ENCODE assay signal across 36 cellular contexts in genomic region chrX:31331928-31332327, GRCh38.
DNase-seq lines count a peak whose midpoint lies in the region; ATAC-seq, FAIRE-seq and TF ChIP-seq lines count a peak whose summit lies in the region.
"Had no signal": no experiment of that assay in that cellular context is flagged by ENCODE, and none has a peak within 500 bp of the region (broad histone marks: within the 10 kb centered on the region; RNA-seq: fewer than 3 reads in every experiment).

No MANE protein-coding gene starts in this region.

- WGBS in SK-N-SH (ENCODE audit: low lambda C conversion rate) = 30% methylated on average over 5 of the region's 5 CpGs

- H3K36me3 ChIP-seq in SK-N-SH (replicated peaks in 1 of 2; ENCODE audit: control insufficient read depth in 1 of 2, insufficient read depth in 2 of 2, low read length in 1 of 2) (no peaks in the 10 kb centered on the region), bronchial epithelial cell (ENCODE audit: control insufficient read depth, insufficient read depth, low read length) (no peaks in the 10 kb centered on the region)
- H3K36me3 ChIP-seq: cardiac muscle cell, colonic mucosa, lower lobe of right lung had no signal

- no peaks in the 10 kb centered on the region for H4K20me1 ChIP-seq in SK-N-SH (ENCODE audit: insufficient read depth)

- TF ChIP-seq RAD21 in SK-N-SH (IDR thresholded peaks at IDR 0.05; ENCODE audit: low read length) = no peak

- peaks cover 0 to 3% of the 10 kb centered on the region in 2 experiments; a peak in 1 of 4 replicates for H3K4me1 ChIP-seq in SK-N-SH (ENCODE audit: control insufficient read depth in 1 of 2, insufficient read depth in 2 of 2, low read depth in 1 of 2, low read length in 1 of 2)
- H3K4me1 ChIP-seq: colonic mucosa, lower lobe of right lung had no signal

- H3K4me2 ChIP-seq in SK-N-SH = no peak overlapping the region

- H3K4me1 Mint-ChIP-seq in osteocyte (ENCODE audit: unreplicated experiment) = peaks cover 64% of the 10 kb centered on the region
- H3K4me1 Mint-ChIP-seq: activated CD4-positive, alpha-beta T cell treated with anti-CD3 and anti-CD28 coated beads for 36 hours; activated naive CD4-positive, alpha-beta T cell treated with anti-CD3 and anti-CD28 coated beads, Interleukin-2, amount 50 U/mL, for 24 hours; activated T-helper 17 cell treated with anti-CD3 and anti-CD28 coated beads, Interleukin-2, amount 50 U/mL, for 72 hours; CD4-positive, alpha-beta memory T cell; H9; stimulated activated naive B cell treated with anti-CD40 and anti-IgM and Interleukin-4, amounts not matched to agents 10 μg/mL and 1 μg/mL and 100 μg/mL, for 72 hours had no signal

- no peak overlapping the region for H3K4me3 Mint-ChIP-seq in osteocyte (ENCODE audit: unreplicated experiment)
- H3K4me3 Mint-ChIP-seq: activated CD4-positive, alpha-beta T cell treated with anti-CD3 and anti-CD28 coated beads for 36 hours; activated CD8-positive, alpha-beta T cell treated with anti-CD3 and anti-CD28 coated beads, Interleukin-2, amount 10 ng/mL, durations not matched to agents 7 days and 5 days; activated naive CD4-positive, alpha-beta T cell treated with anti-CD3 and anti-CD28 coated beads, Interleukin-2, amount 50 U/mL, for 24 hours; activated T-helper 17 cell treated with anti-CD3 and anti-CD28 coated beads, Interleukin-2, amount 50 U/mL, for 72 hours; CD4-positive, alpha-beta memory T cell; H9; natural killer cell treated with Interleukin-12 subunit alpha and Interleukin-12 subunit beta and Interleukin-15 and Interleukin-18, amount 100 ng/mL, for 72 hours; stimulated activated naive B cell treated with anti-CD40 and anti-IgM and Interleukin-4, amounts not matched to agents 10 μg/mL and 1 μg/mL and 100 μg/mL, for 72 hours had no signal

- no peaks in the 10 kb centered on the region for H3K9me2 ChIP-seq in SK-N-SH

- peak; percentile 22 for DNase-seq in SK-N-SH
- peak; percentile 55 for DNase-seq in M059J (ENCODE audit: low read depth)
- peak; percentile 63 for DNase-seq in bronchial epithelial cell (ENCODE audit: low read depth)
- no peak for DNase-seq in osteocyte (ENCODE audit: extremely low spot score, unreplicated experiment)
- no peak for DNase-seq in kidney glomerular epithelial cell (lab: John Stamatoyannopoulos, UW)
- DNase-seq in head of caudate nucleus = no peak
- no peak for DNase-seq in GM12892 (ENCODE audit: insufficient read length)
- DNase-seq: activated CD4-positive, alpha-beta T cell treated with anti-CD3 and anti-CD28 coated beads for 36 hours; activated CD8-positive, alpha-beta T cell treated with anti-CD3 and anti-CD28 coated beads, Interleukin-2, amount 10 ng/mL, durations not matched to agents 7 days and 5 days; amygdala; CD4-positive, alpha-beta memory T cell; colonic mucosa; effector CD8-positive, alpha-beta T cell; H9; Karpas-422; lower lobe of right lung; mucosa of descending colon; MV-4-11; NCI-H1694; NCI-H510A; NK-92 treated with Interleukin-12 subunit alpha and Interleukin-12 subunit beta, amount 100 ng/mL, for 24 hours; PC-3; SHP77; stimulated activated naive B cell treated with anti-CD40 and anti-IgM and Interleukin-4, amounts not matched to agents 10 μg/mL and 1 μg/mL and 100 μg/mL, for 72 hours; substantia nigra; T-helper 9 cell; trophoblast cell had no signal

- FAIRE-seq in bronchial epithelial cell (lab: Jason Lieb, UNC) (no peak), GM12892 (lab: Jason Lieb, UNC) (no peak)
- FAIRE-seq: D721Med, GM18507, islet of Langerhans had no signal

- TF ChIP-seq CTCF in SK-N-SH (IDR thresholded peaks at IDR 0.05) (no peak), bronchial epithelial cell (IDR thresholded peaks at IDR 0.05; ENCODE audit: insufficient read depth, low read length, severe bottlenecking) (no peak), osteocyte (IDR thresholded peaks at IDR 0.05) (no peak)

- H3K27ac Mint-ChIP-seq in osteocyte (ENCODE audit: unreplicated experiment) = peak overlapping the region; percentile 75
- H3K27ac Mint-ChIP-seq: activated CD4-positive, alpha-beta T cell treated with anti-CD3 and anti-CD28 coated beads for 36 hours; activated CD8-positive, alpha-beta T cell treated with anti-CD3 and anti-CD28 coated beads, Interleukin-2, amount 10 ng/mL, durations not matched to agents 7 days and 5 days; activated naive CD4-positive, alpha-beta T cell treated with anti-CD3 and anti-CD28 coated beads, Interleukin-2, amount 50 U/mL, for 24 hours; activated T-helper 17 cell treated with anti-CD3 and anti-CD28 coated beads, Interleukin-2, amount 50 U/mL, for 72 hours; CD4-positive, alpha-beta memory T cell; H9; natural killer cell treated with Interleukin-12 subunit alpha and Interleukin-12 subunit beta and Interleukin-15 and Interleukin-18, amount 100 ng/mL, for 72 hours; stimulated activated naive B cell treated with anti-CD40 and anti-IgM and Interleukin-4, amounts not matched to agents 10 μg/mL and 1 μg/mL and 100 μg/mL, for 72 hours had no signal

- no peak overlapping the region for H2AFZ ChIP-seq in SK-N-SH (ENCODE audit: low read depth)

- H3K27me3 ChIP-seq in SK-N-SH (ENCODE audit: insufficient read depth) (no peaks in the 10 kb centered on the region), bronchial epithelial cell (ENCODE audit: control insufficient read depth, insufficient read depth, low read length) (no peaks in the 10 kb centered on the region)
- H3K27me3 ChIP-seq: cardiac muscle cell, colonic mucosa had no signal

- H3K36me3 Mint-ChIP-seq in osteocyte (ENCODE audit: unreplicated experiment) = peaks cover 2% of the 10 kb centered on the region
- H3K36me3 Mint-ChIP-seq: activated naive CD4-positive, alpha-beta T cell treated with anti-CD3 and anti-CD28 coated beads, Interleukin-2, amount 50 U/mL, for 24 hours; CD4-positive, alpha-beta memory T cell; natural killer cell treated with Interleukin-12 subunit alpha and Interleukin-12 subunit beta and Interleukin-15 and Interleukin-18, amount 100 ng/mL, for 72 hours; stimulated activated naive B cell treated with anti-CD40 and anti-IgM and Interleukin-4, amounts not matched to agents 10 μg/mL and 1 μg/mL and 100 μg/mL, for 72 hours had no signal

- no peaks in the 10 kb centered on the region for H3K9me3 ChIP-seq in SK-N-SH
- H3K9me3 ChIP-seq: colonic mucosa, lower lobe of right lung, mucosa of descending colon had no signal

- no peak for TF ChIP-seq EP300 in SK-N-SH (IDR thresholded peaks at IDR 0.05; ENCODE audit: borderline replicate concordance in 1 of 2, low read depth in 1 of 2, low read length in 1 of 2)

- POLR2A ChIA-PET in SK-N-SH (lab: Yijun Ruan, JAX) = no interaction called here

- H3F3A ChIP-seq in SK-N-SH (replicated peaks; ENCODE audit: insufficient read depth) = peaks cover 10% of the 10 kb centered on the region

- CTCF ChIA-PET in SK-N-SH (lab: Yijun Ruan, JAX) = no interaction called here

- peak overlapping the region in 1 of 2 experiments; percentile 83; a peak in 1 of 4 replicates for H3K27ac ChIP-seq in SK-N-SH (ENCODE audit: low read depth in 2 of 2, low read length in 1 of 2)
- H3K27ac ChIP-seq: cardiac muscle cell, colonic mucosa, lower lobe of right lung, skin epidermis had no signal

- H3K27me3 Mint-ChIP-seq in osteocyte (ENCODE audit: unreplicated experiment) = no peaks in the 10 kb centered on the region
- H3K27me3 Mint-ChIP-seq: activated CD4-positive, alpha-beta T cell treated with anti-CD3 and anti-CD28 coated beads for 36 hours; activated naive CD4-positive, alpha-beta T cell treated with anti-CD3 and anti-CD28 coated beads, Interleukin-2, amount 50 U/mL, for 24 hours; activated T-helper 17 cell treated with anti-CD3 and anti-CD28 coated beads, Interleukin-2, amount 50 U/mL, for 72 hours; stimulated activated naive B cell treated with anti-CD40 and anti-IgM and Interleukin-4, amounts not matched to agents 10 μg/mL and 1 μg/mL and 100 μg/mL, for 72 hours had no signal

- TF ChIP-seq POLR2A in GM12892 (IDR thresholded peaks at IDR 0.05; ENCODE audit: low read depth, low read length) = no peak

- H3K9ac ChIP-seq in SK-N-SH = no peak overlapping the region

- H3K4me3 ChIP-seq in SK-N-SH (ENCODE audit: low read depth in 2 of 2, low read length in 1 of 2) = no peak overlapping the region
- no peak overlapping the region for H3K4me3 ChIP-seq in bronchial epithelial cell (ENCODE audit: low read depth, low read length)
- H3K4me3 ChIP-seq: cardiac muscle cell, colonic mucosa, lower lobe of right lung, mucosa of descending colon, skin epidermis had no signal

- no peak for ATAC-seq in SK-N-SH treated with all-trans-retinoic acid at 6 μM for 48 hours
- ATAC-seq: activated CD4-positive, alpha-beta T cell treated with anti-CD3 and anti-CD28 coated beads for 36 hours; activated CD8-positive, alpha-beta T cell treated with anti-CD3 and anti-CD28 coated beads, Interleukin-2, amount 10 ng/mL, durations not matched to agents 7 days and 5 days; activated T-helper 17 cell treated with anti-CD3 and anti-CD28 coated beads, Interleukin-2, amount 50 U/mL, for 72 hours; lower lobe of right lung; mucosa of descending colon; natural killer cell treated with Interleukin-12 subunit alpha and Interleukin-12 subunit beta and Interleukin-15 and Interleukin-18, amount 100 ng/mL, for 72 hours; PC-3; stimulated activated naive B cell treated with anti-CD40 and anti-IgM and Interleukin-4, amounts not matched to agents 10 μg/mL and 1 μg/mL and 100 μg/mL, for 72 hours had no signal

- H3K9me3 Mint-ChIP-seq in osteocyte (ENCODE audit: unreplicated experiment) = peaks cover 10% of the 10 kb centered on the region
- H3K9me3 Mint-ChIP-seq: activated naive CD4-positive, alpha-beta T cell treated with anti-CD3 and anti-CD28 coated beads, Interleukin-2, amount 50 U/mL, for 24 hours; activated T-helper 17 cell treated with anti-CD3 and anti-CD28 coated beads, Interleukin-2, amount 50 U/mL, for 72 hours; stimulated activated naive B cell treated with anti-CD40 and anti-IgM and Interleukin-4, amounts not matched to agents 10 μg/mL and 1 μg/mL and 100 μg/mL, for 72 hours had no signal

- intact Hi-C loops in head of caudate nucleus (cut with DNase I) = no loop called here

- no peaks in the 10 kb centered on the region for H3K79me2 ChIP-seq in SK-N-SH (ENCODE audit: insufficient read depth)

TF ChIP-seq in SK-N-SH, 30 proteins besides CTCF, POLR2A, EP300 and RAD21 (continues in another document):
- TF ChIP-seq USF1 (IDR thresholded peaks at IDR 0.05; ENCODE audit: borderline replicate concordance, low read depth) = no peak

Comparison
In these comparisons a context has a peak if more than half of its experiments do, and no peak if none do; other contexts are left out.
1. DNase-seq: peak in SK-N-SH (single experiment), M059J (single experiment) and bronchial epithelial cell (single experiment); none in osteocyte (single experiment), kidney glomerular epithelial cell (single experiment), head of caudate nucleus (0 of 42) and GM12892 (single experiment).